Comparison of ENCODE assay signal across 7 cellular contexts in genomic region chr1:164611754-164612642, GRCh38. TPM values are rescaled to one million over a fixed set of nuclear protein-coding genes. Genes with fewer than 3 reads are reported as not detected.
A peak's percentile ranks its signal among the peaks of the same experiment; 100 is the strongest.
DNase-seq lines count a peak whose midpoint lies in the region; ATAC-seq lines count a peak whose summit lies in the region.

No MANE protein-coding gene starts in this region.

- ATAC-seq in GM19463 (IDR thresholded peaks at IDR 0.05; ENCODE audit: unreplicated experiment) = no peak

- intact Hi-C loops in activated CD4-positive, alpha-beta memory T cell treated with anti-CD3 and anti-CD28 coated beads for 36 hours (cut with micrococcal nuclease) = loop anchor here (1.0 kb wide), 1 partner anchor 17 kb away; no protein-coding TSS in a partner anchor

- H3K9me3 Mint-ChIP-seq in activated CD4-positive, alpha-beta memory T cell treated with anti-CD3 and anti-CD28 coated beads for 36 hours = no peaks in the 10 kb centered on the region

- H3K27ac Mint-ChIP-seq in activated CD4-positive, alpha-beta memory T cell treated with anti-CD3 and anti-CD28 coated beads for 36 hours = no peak overlapping the region

- H3K4me3 Mint-ChIP-seq in activated CD4-positive, alpha-beta memory T cell treated with anti-CD3 and anti-CD28 coated beads for 36 hours = no peak overlapping the region

- H3K4me3 ChIP-seq in adipocyte (ENCODE audit: low read length) (no peak overlapping the region), urinary bladder (ENCODE audit: low read depth, low read length) (no peak overlapping the region)

- H3K36me3 ChIP-seq in adipocyte (ENCODE audit: control insufficient read depth, insufficient read depth, low read length, severe bottlenecking) (peaks cover 7% of the 10 kb centered on the region), urinary bladder (ENCODE audit: insufficient read depth) (no peaks in the 10 kb centered on the region)

- no peaks in the 10 kb centered on the region for H3K4me1 Mint-ChIP-seq in activated CD4-positive, alpha-beta memory T cell treated with anti-CD3 and anti-CD28 coated beads for 36 hours (ENCODE audit: low read depth)

- WGBS in urinary bladder = 74% methylated on average over 11 of the region's 11 CpGs

- H3K36me3 Mint-ChIP-seq in activated CD4-positive, alpha-beta memory T cell treated with anti-CD3 and anti-CD28 coated beads for 36 hours = no peaks in the 10 kb centered on the region

- no peaks in the 10 kb centered on the region for H3K27me3 ChIP-seq in adipocyte (replicated peaks; ENCODE audit: control insufficient read depth, insufficient read depth, low read length)

- H3K9me3 ChIP-seq in adipocyte (ENCODE audit: control insufficient read depth, low read length) = no peaks in the 10 kb centered on the region

- CTCF ChIA-PET in activated CD4-positive, alpha-beta memory T cell treated with anti-CD3 and anti-CD28 coated beads for 36 hours (lab: Charles Lee) = interaction anchor here (0.7 kb wide), 1 partner anchor 939 kb away, joined by 3 read pairs; no protein-coding TSS in a partner anchor

- peaks cover 62% of the 10 kb centered on the region for H3K4me1 ChIP-seq in adipocyte (ENCODE audit: control insufficient read depth, insufficient read depth, low read length)
- no peaks in the 10 kb centered on the region for H3K4me1 ChIP-seq in urinary bladder (ENCODE audit: insufficient read depth)

- H3K9ac ChIP-seq in adipocyte (ENCODE audit: low read length) = no peak overlapping the region

- POLR2A ChIA-PET in activated CD4-positive, alpha-beta memory T cell treated with anti-CD3 and anti-CD28 coated beads for 36 hours (lab: Charles Lee) = no interaction called here

- peak overlapping the region; percentile 53 for H3K27ac ChIP-seq in urinary bladder (ENCODE audit: low read depth)

- H3K27me3 Mint-ChIP-seq in activated CD4-positive, alpha-beta memory T cell treated with anti-CD3 and anti-CD28 coated beads for 36 hours = no peaks in the 10 kb centered on the region

- DNase-seq in NCI-H1105 (lab: John Stamatoyannopoulos, UW) (peak; percentile 81), adipocyte (ENCODE audit: low read depth) (peak; percentile 84), iPS-NIHi7 (ENCODE audit: extremely low spot score) (peak; percentile 45), GOT3 (lab: John Stamatoyannopoulos, UW) (no peak)
- no peak for DNase-seq in activated CD4-positive, alpha-beta memory T cell treated with anti-CD3 and anti-CD28 coated beads for 36 hours

RNA-seq across cellular contexts. Expression of gene PBX1, which starts 53.0 kb away (rescaled TPM):
- total RNA-seq in urinary bladder = 241 TPM
- 67.8 TPM for polyA plus RNA-seq in urinary bladder
- total RNA-seq in activated CD4-positive, alpha-beta memory T cell treated with anti-CD3 and anti-CD28 coated beads for 36 hours = under 1 TPM; 0.17 TPM

Comparison
In these comparisons a context has a peak if more than half of its experiments do, and no peak if none do; other contexts are left out.
1. DNase-seq: peak in NCI-H1105 (single experiment), adipocyte (single experiment) and iPS-NIHi7 (single experiment); none in activated CD4-positive, alpha-beta memory T cell treated with anti-CD3 and anti-CD28 coated beads for 36 hours (single experiment) and GOT3 (single experiment).
2. RNA of gene PBX1, which starts 53.0 kb away (total RNA-seq): 241 TPM in urinary bladder (single experiment); 0.17 TPM in activated CD4-positive, alpha-beta memory T cell treated with anti-CD3 and anti-CD28 coated beads for 36 hours; every median in the first group is over 100 times any median in the second.